1 cellular context compared by ENCODE assay signal in genomic region chr11:65851811-65852507, GRCh38.
TF ChIP-seq lines count a peak whose summit lies in the region.

No MANE protein-coding gene starts in this region.

TF ChIP-seq in endothelial cell of umbilical vein, 7 proteins besides CTCF, POLR2A, EP300 and RAD21:
- TF ChIP-seq POLR2AphosphoS5 (IDR thresholded peaks at IDR 0.05; ENCODE audit: insufficient read depth, low read depth, low read length) (peak; percentile 45), FOS (IDR thresholded peaks at IDR 0.05; ENCODE audit: borderline replicate concordance, insufficient read depth, low read length) (no peak), MAX (IDR thresholded peaks at IDR 0.05; ENCODE audit: insufficient read depth, insufficient read length) (no peak)
